1 cellular context compared by ENCODE assay signal in the genomic region with DNA sequence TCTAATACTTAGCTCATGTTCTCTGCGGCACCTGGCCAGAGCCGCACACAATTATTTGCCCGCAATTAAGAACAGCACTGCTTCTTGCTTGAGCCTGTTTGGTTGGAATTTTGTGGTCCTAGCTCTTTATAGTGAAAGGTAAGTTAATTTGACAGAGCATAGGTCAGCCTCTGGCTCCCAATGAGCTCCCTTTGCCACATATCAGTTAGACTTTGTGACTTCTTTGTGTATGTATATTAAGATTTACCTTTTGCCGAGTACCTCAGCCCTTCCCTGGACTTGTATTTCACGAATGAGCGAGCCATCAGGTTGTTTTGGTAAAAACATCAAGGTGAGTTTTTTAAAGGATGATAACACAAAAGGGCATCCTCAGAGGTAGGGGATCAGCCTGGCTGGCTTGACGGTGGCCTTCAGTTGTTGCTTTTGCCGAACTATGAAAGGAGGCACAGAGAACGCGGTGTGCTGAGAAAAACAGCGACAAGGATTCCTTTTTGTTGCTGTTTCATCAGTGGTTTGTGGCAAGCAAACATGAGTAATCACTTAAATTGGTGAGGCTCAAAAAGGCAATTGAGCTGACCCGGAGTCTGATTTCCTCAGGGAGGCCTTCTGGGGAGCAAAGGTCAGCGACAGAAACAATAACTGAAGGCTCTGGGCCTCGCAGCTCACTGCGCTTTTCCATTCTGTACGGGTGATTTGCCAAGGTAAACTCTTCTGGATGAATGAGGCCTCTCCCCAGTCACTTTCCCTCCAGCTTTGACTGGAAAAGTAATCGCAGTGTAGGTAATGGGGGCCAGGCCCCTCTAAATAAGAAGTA.
A peak's percentile ranks its signal among the peaks of the same experiment; 100 is the strongest.
TF ChIP-seq lines count a peak whose summit lies in the region.

No MANE protein-coding gene starts in this region.

TF ChIP-seq in HepG2, 621 proteins besides CTCF, POLR2A, EP300 and RAD21 (continued from another document and continues in another):
- TF ChIP-seq PATZ1 (CRISPR knock-in tag; IDR thresholded peaks at IDR 0.05) (0 out of 2 replicates have a peak, but pooled peaks have one; percentile 36), NRL (CRISPR knock-in tag; IDR thresholded peaks at IDR 0.05; ENCODE audit: borderline replicate concordance) (no peak), ZC3H13 (CRISPR knock-in tag; IDR thresholded peaks at IDR 0.05) (peak; percentile 30; the same call in 1 of the 2 replicates), TMF1 (CRISPR knock-in tag; IDR thresholded peaks at IDR 0.05; ENCODE audit: low read depth) (no peak), KDM5A (IDR thresholded peaks at IDR 0.05; ENCODE audit: borderline replicate concordance, low read length) (no peak), PHF5A (CRISPR knock-in tag; IDR thresholded peaks at IDR 0.05; ENCODE audit: low read depth, unreplicated experiment) (no peak), XBP1 (CRISPR knock-in tag; IDR thresholded peaks at IDR 0.05) (no peak), TBP (CRISPR knock-in tag; IDR thresholded peaks at IDR 0.05) (no peak), DPF2 (CRISPR knock-in tag; IDR thresholded peaks at IDR 0.05; ENCODE audit: borderline replicate concordance, low read depth) (peak; percentile 77; the same call in 1 of the 2 replicates), GZF1 (CRISPR knock-in tag; IDR thresholded peaks at IDR 0.05) (no peak), ZNF850 (CRISPR knock-in tag; conservative IDR thresholded peaks at IDR 0.05) (no peak), DNMT1 (CRISPR knock-in tag; IDR thresholded peaks at IDR 0.05) (no peak), BCLAF1 (IDR thresholded peaks at IDR 0.05) (no peak), KAT2B (IDR thresholded peaks at IDR 0.05; ENCODE audit: borderline replicate concordance, low read depth, low read length) (no peak), ZNF431 (CRISPR knock-in tag; IDR thresholded peaks at IDR 0.05; ENCODE audit: borderline replicate concordance, low read depth) (no peak), ZMYM2 (CRISPR knock-in tag; IDR thresholded peaks at IDR 0.05) (no peak), HCFC1 (IDR thresholded peaks at IDR 0.05; ENCODE audit: low read depth, low read length) (no peak), KDM3A (CRISPR knock-in tag; IDR thresholded peaks at IDR 0.05; ENCODE audit: low read depth) (no peak), PCBP2 (optimal IDR thresholded peaks at IDR 0.05; ENCODE audit: low read depth, low read length, poor library complexity, severe bottlenecking) (no peak), HNRNPK (IDR thresholded peaks at IDR 0.05; ENCODE audit: low read depth, low read length, poor library complexity, severe bottlenecking) (no peak), SAFB2 (CRISPR knock-in tag; IDR thresholded peaks at IDR 0.05; ENCODE audit: borderline replicate concordance, low read depth) (no peak), HDAC1 (CRISPR knock-in tag; IDR thresholded peaks at IDR 0.05) (peak; percentile 68), ELF1 (CRISPR knock-in tag; IDR thresholded peaks at IDR 0.05) (no peak; the same call in 1 of the 2 replicates), ELF4 (CRISPR knock-in tag; IDR thresholded peaks at IDR 0.05; ENCODE audit: borderline replicate concordance) (no peak), ZNF276 (CRISPR knock-in tag; IDR thresholded peaks at IDR 0.05; ENCODE audit: low read depth) (0 out of 2 replicates have a peak, but pooled peaks have one; percentile 25), MTF1 (CRISPR knock-in tag; IDR thresholded peaks at IDR 0.05) (no peak), ZNF672 (CRISPR knock-in tag; IDR thresholded peaks at IDR 0.05) (no peak), FOXA3 (CRISPR knock-in tag; IDR thresholded peaks at IDR 0.05) (peak; percentile 74; the same call in 1 of the 2 replicates), YEATS2 (CRISPR knock-in tag; IDR thresholded peaks at IDR 0.05; ENCODE audit: borderline replicate concordance) (peak; percentile 59; the same call in 1 of the 2 replicates), PRMT3 (CRISPR knock-in tag; IDR thresholded peaks at IDR 0.05; ENCODE audit: borderline replicate concordance, low read depth) (no peak), ZBTB14 (CRISPR knock-in tag; IDR thresholded peaks at IDR 0.05) (no peak), ZNF30 (CRISPR knock-in tag; IDR thresholded peaks at IDR 0.05) (no peak), MYNN (CRISPR knock-in tag; IDR thresholded peaks at IDR 0.05; ENCODE audit: low read depth) (no peak), ZNF710 (CRISPR knock-in tag; IDR thresholded peaks at IDR 0.05; ENCODE audit: borderline replicate concordance) (peak; percentile 83; the same call in 1 of the 2 replicates)
- TF ChIP-seq, protein P1, sequence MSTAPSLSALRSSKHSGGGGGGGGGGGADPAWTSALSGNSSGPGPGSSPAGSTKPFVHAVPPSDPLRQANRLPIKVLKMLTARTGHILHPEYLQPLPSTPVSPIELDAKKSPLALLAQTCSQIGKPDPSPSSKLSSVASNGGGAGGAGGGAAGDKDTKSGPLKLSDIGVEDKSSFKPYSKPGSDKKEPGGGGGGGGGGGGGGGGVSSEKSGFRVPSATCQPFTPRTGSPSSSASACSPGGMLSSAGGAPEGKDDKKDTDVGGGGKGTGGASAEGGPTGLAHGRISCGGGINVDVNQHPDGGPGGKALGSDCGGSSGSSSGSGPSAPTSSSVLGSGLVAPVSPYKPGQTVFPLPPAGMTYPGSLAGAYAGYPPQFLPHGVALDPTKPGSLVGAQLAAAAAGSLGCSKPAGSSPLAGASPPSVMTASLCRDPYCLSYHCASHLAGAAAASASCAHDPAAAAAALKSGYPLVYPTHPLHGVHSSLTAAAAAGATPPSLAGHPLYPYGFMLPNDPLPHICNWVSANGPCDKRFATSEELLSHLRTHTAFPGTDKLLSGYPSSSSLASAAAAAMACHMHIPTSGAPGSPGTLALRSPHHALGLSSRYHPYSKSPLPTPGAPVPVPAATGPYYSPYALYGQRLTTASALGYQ (CRISPR knock-in tag; IDR thresholded peaks at IDR 0.05), result peak; percentile 78; the same call in 1 of the 2 replicates
- TF ChIP-seq, protein P2, sequence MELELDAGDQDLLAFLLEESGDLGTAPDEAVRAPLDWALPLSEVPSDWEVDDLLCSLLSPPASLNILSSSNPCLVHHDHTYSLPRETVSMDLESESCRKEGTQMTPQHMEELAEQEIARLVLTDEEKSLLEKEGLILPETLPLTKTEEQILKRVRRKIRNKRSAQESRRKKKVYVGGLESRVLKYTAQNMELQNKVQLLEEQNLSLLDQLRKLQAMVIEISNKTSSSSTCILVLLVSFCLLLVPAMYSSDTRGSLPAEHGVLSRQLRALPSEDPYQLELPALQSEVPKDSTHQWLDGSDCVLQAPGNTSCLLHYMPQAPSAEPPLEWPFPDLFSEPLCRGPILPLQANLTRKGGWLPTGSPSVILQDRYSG (CRISPR knock-in tag; IDR thresholded peaks at IDR 0.05), result no peak
- TF ChIP-seq, protein P3, sequence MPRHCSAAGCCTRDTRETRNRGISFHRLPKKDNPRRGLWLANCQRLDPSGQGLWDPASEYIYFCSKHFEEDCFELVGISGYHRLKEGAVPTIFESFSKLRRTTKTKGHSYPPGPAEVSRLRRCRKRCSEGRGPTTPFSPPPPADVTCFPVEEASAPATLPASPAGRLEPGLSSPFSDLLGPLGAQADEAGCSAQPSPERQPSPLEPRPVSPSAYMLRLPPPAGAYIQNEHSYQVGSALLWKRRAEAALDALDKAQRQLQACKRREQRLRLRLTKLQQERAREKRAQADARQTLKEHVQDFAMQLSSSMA (CRISPR knock-in tag; IDR thresholded peaks at IDR 0.05), result no peak
- TF ChIP-seq, protein P4, sequence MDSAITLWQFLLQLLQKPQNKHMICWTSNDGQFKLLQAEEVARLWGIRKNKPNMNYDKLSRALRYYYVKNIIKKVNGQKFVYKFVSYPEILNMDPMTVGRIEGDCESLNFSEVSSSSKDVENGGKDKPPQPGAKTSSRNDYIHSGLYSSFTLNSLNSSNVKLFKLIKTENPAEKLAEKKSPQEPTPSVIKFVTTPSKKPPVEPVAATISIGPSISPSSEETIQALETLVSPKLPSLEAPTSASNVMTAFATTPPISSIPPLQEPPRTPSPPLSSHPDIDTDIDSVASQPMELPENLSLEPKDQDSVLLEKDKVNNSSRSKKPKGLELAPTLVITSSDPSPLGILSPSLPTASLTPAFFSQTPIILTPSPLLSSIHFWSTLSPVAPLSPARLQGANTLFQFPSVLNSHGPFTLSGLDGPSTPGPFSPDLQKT (CRISPR knock-in tag; IDR thresholded peaks at IDR 0.05; ENCODE audit: borderline replicate concordance), result no peak
- TF ChIP-seq, protein P5, sequence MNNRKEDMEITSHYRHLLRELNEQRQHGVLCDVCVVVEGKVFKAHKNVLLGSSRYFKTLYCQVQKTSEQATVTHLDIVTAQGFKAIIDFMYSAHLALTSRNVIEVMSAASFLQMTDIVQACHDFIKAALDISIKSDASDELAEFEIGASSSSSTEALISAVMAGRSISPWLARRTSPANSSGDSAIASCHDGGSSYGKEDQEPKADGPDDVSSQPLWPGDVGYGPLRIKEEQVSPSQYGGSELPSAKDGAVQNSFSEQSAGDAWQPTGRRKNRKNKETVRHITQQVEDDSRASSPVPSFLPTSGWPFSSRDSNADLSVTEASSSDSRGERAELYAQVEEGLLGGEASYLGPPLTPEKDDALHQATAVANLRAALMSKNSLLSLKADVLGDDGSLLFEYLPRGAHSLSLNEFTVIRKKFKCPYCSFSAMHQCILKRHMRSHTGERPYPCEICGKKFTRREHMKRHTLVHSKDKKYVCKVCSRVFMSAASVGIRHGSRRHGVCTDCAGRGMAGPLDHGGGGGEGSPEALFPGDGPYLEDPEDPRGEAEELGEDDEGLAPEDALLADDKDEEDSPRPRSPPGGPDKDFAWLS (CRISPR knock-in tag; IDR thresholded peaks at IDR 0.05; ENCODE audit: borderline replicate concordance), result no peak
